9 cellular contexts compared by ENCODE assay signal in genomic region chr7:156780724-156781455, GRCh38.
DNase-seq lines count a peak whose midpoint lies in the region; ATAC-seq, FAIRE-seq and TF ChIP-seq lines count a peak whose summit lies in the region.
"Had no signal": no experiment of that assay in that cellular context is flagged by ENCODE, and none has a peak within 500 bp of the region (broad histone marks: within the 10 kb centered on the region; RNA-seq: fewer than 3 reads in every experiment).

No MANE protein-coding gene starts in this region.

- TF ChIP-seq CTCF in GM12878 (IDR thresholded peaks at IDR 0.05 in 2 of 3, conservative IDR thresholded peaks at IDR 0.05 in 1 of 3; ENCODE audit: control insufficient read depth in 2 of 3, extremely low read depth in 1 of 3, insufficient read depth in 1 of 3, low read depth in 3 of 3, low read length in 3 of 3): no peak
- no peak for TF ChIP-seq CTCF in hepatocyte (IDR thresholded peaks at IDR 0.05; ENCODE audit: poor library complexity)
- no peak for TF ChIP-seq CTCF in WERI-Rb-1 (IDR thresholded peaks at IDR 0.05; ENCODE audit: low read depth, low read length)

- H3K79me2 ChIP-seq in GM12878 (ENCODE audit: control insufficient read depth, insufficient read depth, low read length): no peaks in the 10 kb centered on the region
- no peaks in the 10 kb centered on the region for H3K79me2 ChIP-seq in hepatocyte

- CTCF ChIA-PET in GM12878 (lab: Yijun Ruan, JAX): interaction anchor here (0.8 to 2.2 kb wide), 10 partner anchors 9 to 167 kb away, joined by 3 to 9 read pairs (median 4); no protein-coding TSS in a partner anchor

- WGBS in GM12878 (ENCODE audit: insufficient coverage, insufficient replicate concordance, low lambda C conversion rate, missing lambda C conversion rate): 34% methylated on average over 4 of the region's 4 CpGs
- 84% methylated on average over 4 of the region's 4 CpGs for WGBS in hepatocyte (ENCODE audit: low lambda C conversion rate, missing lambda C conversion rate)

- H3K27ac ChIP-seq in GM12878 (ENCODE audit: control insufficient read depth, insufficient read depth) (peak overlapping the region; percentile 85), hepatocyte (no peak overlapping the region), WERI-Rb-1 (no peak overlapping the region)

- H2AFZ ChIP-seq in GM12878 (ENCODE audit: control insufficient read depth, low read depth, low read length): no peak overlapping the region
- H2AFZ ChIP-seq in hepatocyte: no peak overlapping the region

- peak overlapping the region; percentile 46 for H3K9ac ChIP-seq in GM12878 (ENCODE audit: control insufficient read depth, insufficient read depth, low read length)

- H4K20me1 ChIP-seq in GM12878 (ENCODE audit: control insufficient read depth, insufficient read depth) (no peaks in the 10 kb centered on the region), hepatocyte (ENCODE audit: insufficient read depth, poor library complexity, severe bottlenecking) (no peaks in the 10 kb centered on the region)

- H3K27me3 ChIP-seq in GM12878 (replicated peaks in 1 of 2; ENCODE audit: control insufficient read depth in 2 of 2, insufficient read depth in 2 of 2, low read length in 1 of 2) (no peaks in the 10 kb centered on the region), hepatocyte (no peaks in the 10 kb centered on the region), WERI-Rb-1 (ENCODE audit: insufficient read depth, low read depth, severe bottlenecking) (no peaks in the 10 kb centered on the region)

- peak; percentile 93 for ATAC-seq in GM18868 (IDR thresholded peaks at IDR 0.05; ENCODE audit: unreplicated experiment)
- peak; percentile 90 for ATAC-seq in GM21737 (IDR thresholded peaks at IDR 0.05; ENCODE audit: unreplicated experiment)
- peak; percentile 74 for ATAC-seq in HG03565 (IDR thresholded peaks at IDR 0.05; ENCODE audit: unreplicated experiment)
- ATAC-seq in GM12878: peak; percentile 96

- intact Hi-C loops in GM12878 (cut with micrococcal nuclease; ENCODE audit: unreplicated experiment): no loop called here

- H3K36me3 ChIP-seq in GM12878 (ENCODE audit: control insufficient read depth in 2 of 2, insufficient read depth in 2 of 2, low read length in 1 of 2) (no peaks in the 10 kb centered on the region; a peak in 2 of 4 replicates), hepatocyte (replicated peaks; ENCODE audit: insufficient read depth, low read depth) (no peaks in the 10 kb centered on the region), WERI-Rb-1 (no peaks in the 10 kb centered on the region)

- in situ Hi-C loops in GM12878 (cut with MboI): no loop called here
- in situ Hi-C loops in ACHN (cut with HindIII; ENCODE audit: low pct_ligation_motif_present, low pct_unique_long_range_greater_than_20kb, low sequenced_read_pairs): no loop called here

- H3K4me3 ChIP-seq in GM12878 (0 out of 2 replicates have a peak overlapping the region, but pooled peaks have one; percentile 16), hepatocyte (no peak overlapping the region), WERI-Rb-1 (ENCODE audit: low read depth, low read length) (no peak overlapping the region)

- peak; percentile 80; a peak in 2 of 4 replicates for TF ChIP-seq EP300 in GM12878 (IDR thresholded peaks at IDR 0.05; ENCODE audit: borderline replicate concordance in 1 of 2, control insufficient read depth in 1 of 2, low read depth in 2 of 2, low read length in 2 of 2)

- H3K9me3 ChIP-seq in GM12878 (replicated peaks; ENCODE audit: control insufficient read depth, insufficient read depth, low read length) (no peaks in the 10 kb centered on the region; the same call in 1 of the 3 replicates), hepatocyte (ENCODE audit: low read depth) (no peaks in the 10 kb centered on the region), WERI-Rb-1 (ENCODE audit: severe bottlenecking) (no peaks in the 10 kb centered on the region)

- POLR2A ChIA-PET in GM12878 (lab: Charles Lee): interaction anchor here (0.6 to 1.7 kb wide), 5 partner anchors 9 to 142 kb away, joined by 3 to 6 read pairs (median 3); no protein-coding TSS in a partner anchor

- FAIRE-seq in GM12878 (lab: Jason Lieb, UNC): peak; percentile 23
- FAIRE-seq: H1 had no signal

- RAD21 ChIA-PET in GM12878 (lab: Charles Lee; ENCODE audit: unreplicated experiment): interaction anchor here (0.6 to 2.8 kb wide), 17 partner anchors 10 to 139 kb away, joined by 3 to 15 read pairs (median 4); partner anchors contain the start of gene RNF32

- peak; percentile 86 for DNase-seq in GM12878 (ENCODE audit: low read depth, low spot score)
- DNase-seq in hepatocyte (ENCODE audit: low spot score): no peak
- DNase-seq in stimulated activated CD4-positive, alpha-beta T cell treated with anti-CD3 and anti-CD28 coated beads, Interleukin-4, amount 100 ng/mL, for 1 hour: no peak
- DNase-seq in ACHN: no peak
- no peak for DNase-seq in WERI-Rb-1

- SMC1A ChIA-PET in GM12878 (lab: Charles Lee; ENCODE audit: uncharacterized antibody, unreplicated experiment): interaction anchor here (0.7 to 5.3 kb wide), 22 partner anchors 9 to 140 kb away, joined by 3 to 56 read pairs (median 5); partner anchors contain the start of genes LMBR1 and RNF32

- BruUV-seq in GM12878 (replicated peaks; lab: Mats Ljungman, UMichigan): no TSS peak

- peak; percentile 34; the same call in 1 of the 2 replicates for TF ChIP-seq RAD21 in GM12878 (IDR thresholded peaks at IDR 0.05; ENCODE audit: insufficient read depth, low read depth, low read length)

- peaks cover 33% of the 10 kb centered on the region for H3K4me1 ChIP-seq in GM12878 (ENCODE audit: control insufficient read depth, insufficient read depth, low read length)
- H3K4me1 ChIP-seq in hepatocyte (ENCODE audit: insufficient read depth): no peaks in the 10 kb centered on the region

- peak overlapping the region; percentile 72 for H3K4me2 ChIP-seq in GM12878 (ENCODE audit: control insufficient read depth, insufficient read depth)
- no peak overlapping the region for H3K4me2 ChIP-seq in hepatocyte

- no peak for TF ChIP-seq POLR2A in GM12878 (IDR thresholded peaks at IDR 0.05; ENCODE audit: low read depth, low read length)

- no peaks in the 10 kb centered on the region for H3K9me2 ChIP-seq in hepatocyte (replicated peaks; ENCODE audit: insufficient read depth)

TF ChIP-seq in GM12878, 131 proteins besides CTCF, POLR2A, EP300 and RAD21 (continues in another document):
- TF ChIP-seq, protein P1, sequence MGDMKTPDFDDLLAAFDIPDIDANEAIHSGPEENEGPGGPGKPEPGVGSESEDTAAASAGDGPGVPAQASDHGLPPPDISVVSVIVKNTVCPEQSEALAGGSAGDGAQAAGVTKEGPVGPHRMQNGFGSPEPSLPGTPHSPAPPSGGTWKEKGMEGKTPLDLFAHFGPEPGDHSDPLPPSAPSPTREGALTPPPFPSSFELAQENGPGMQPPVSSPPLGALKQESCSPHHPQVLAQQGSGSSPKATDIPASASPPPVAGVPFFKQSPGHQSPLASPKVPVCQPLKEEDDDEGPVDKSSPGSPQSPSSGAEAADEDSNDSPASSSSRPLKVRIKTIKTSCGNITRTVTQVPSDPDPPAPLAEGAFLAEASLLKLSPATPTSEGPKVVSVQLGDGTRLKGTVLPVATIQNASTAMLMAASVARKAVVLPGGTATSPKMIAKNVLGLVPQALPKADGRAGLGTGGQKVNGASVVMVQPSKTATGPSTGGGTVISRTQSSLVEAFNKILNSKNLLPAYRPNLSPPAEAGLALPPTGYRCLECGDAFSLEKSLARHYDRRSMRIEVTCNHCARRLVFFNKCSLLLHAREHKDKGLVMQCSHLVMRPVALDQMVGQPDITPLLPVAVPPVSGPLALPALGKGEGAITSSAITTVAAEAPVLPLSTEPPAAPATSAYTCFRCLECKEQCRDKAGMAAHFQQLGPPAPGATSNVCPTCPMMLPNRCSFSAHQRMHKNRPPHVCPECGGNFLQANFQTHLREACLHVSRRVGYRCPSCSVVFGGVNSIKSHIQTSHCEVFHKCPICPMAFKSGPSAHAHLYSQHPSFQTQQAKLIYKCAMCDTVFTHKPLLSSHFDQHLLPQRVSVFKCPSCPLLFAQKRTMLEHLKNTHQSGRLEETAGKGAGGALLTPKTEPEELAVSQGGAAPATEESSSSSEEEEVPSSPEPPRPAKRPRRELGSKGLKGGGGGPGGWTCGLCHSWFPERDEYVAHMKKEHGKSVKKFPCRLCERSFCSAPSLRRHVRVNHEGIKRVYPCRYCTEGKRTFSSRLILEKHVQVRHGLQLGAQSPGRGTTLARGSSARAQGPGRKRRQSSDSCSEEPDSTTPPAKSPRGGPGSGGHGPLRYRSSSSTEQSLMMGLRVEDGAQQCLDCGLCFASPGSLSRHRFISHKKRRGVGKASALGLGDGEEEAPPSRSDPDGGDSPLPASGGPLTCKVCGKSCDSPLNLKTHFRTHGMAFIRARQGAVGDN (IDR thresholded peaks at IDR 0.05): peak; percentile 48; the same call in 1 of the 2 replicates
- peak; percentile 86 for TF ChIP-seq ATF2 (IDR thresholded peaks at IDR 0.05; ENCODE audit: low read length)
- no peak for TF ChIP-seq GATAD2B (conservative IDR thresholded peaks at IDR 0.05; ENCODE audit: low read depth)
- no peak for TF ChIP-seq TCF12 (IDR thresholded peaks at IDR 0.05; ENCODE audit: low read depth, low read length)
- no peak for TF ChIP-seq STAT1 (conservative IDR thresholded peaks at IDR 0.05)
- no peak for TF ChIP-seq HDAC2 (IDR thresholded peaks at IDR 0.05)
- no peak for TF ChIP-seq RCOR1 (conservative IDR thresholded peaks at IDR 0.05; ENCODE audit: low read depth, low read length)
- peak; percentile 91 for TF ChIP-seq NFIC (IDR thresholded peaks at IDR 0.05; ENCODE audit: low read depth, low read length)
- peak; percentile 26; the same call in 1 of the 2 replicates for TF ChIP-seq SMC3 (IDR thresholded peaks at IDR 0.05; ENCODE audit: borderline replicate concordance, low read length)
- peak; percentile 66 for TF ChIP-seq CREB1 (IDR thresholded peaks at IDR 0.05; ENCODE audit: low read depth)
